23 cellular contexts compared by ENCODE assay signal in the genomic region with DNA sequence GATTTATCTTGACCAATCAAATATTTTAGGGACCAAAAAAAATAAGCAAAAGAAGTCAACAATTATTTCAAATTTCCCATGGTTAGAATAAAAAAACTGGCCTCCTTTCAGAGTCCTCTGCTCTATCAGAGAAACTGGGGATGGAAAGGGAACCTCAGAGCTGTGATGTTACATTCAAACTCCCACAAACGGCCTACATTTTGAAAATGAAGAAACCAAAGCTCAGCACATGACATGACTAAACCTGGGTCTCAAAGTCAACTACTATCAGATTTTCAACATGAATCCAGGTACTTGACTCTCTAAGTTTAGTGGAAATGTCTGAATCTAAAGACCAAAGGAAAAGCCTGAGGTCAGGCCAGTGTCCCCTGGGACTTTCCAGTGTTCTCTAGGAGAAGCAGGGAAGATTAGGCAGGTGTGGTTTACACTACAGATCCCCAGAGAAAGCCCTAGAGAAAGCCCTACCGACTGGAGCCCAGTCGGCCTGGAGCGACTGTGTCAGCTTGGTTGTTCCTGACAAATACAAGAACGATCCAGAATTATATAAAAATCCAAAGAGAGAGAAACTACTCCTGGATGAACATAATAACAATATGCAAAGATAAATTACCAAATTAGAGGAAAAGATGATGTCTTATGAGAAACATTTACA. TPM values are rescaled to one million over a fixed set of nuclear protein-coding genes. Genes with fewer than 3 reads are reported as not detected.
DNase-seq lines count a peak whose midpoint lies in the region; ATAC-seq, FAIRE-seq and TF ChIP-seq lines count a peak whose summit lies in the region.
"Had no signal": no experiment of that assay in that cellular context is flagged by ENCODE, and none has a peak within 500 bp of the region (broad histone marks: within the 10 kb centered on the region; RNA-seq: fewer than 3 reads in every experiment).

No MANE protein-coding gene starts in this region.

- intact Hi-C loops in activated CD4-positive, alpha-beta T cell treated with anti-CD3 and anti-CD28 coated beads, Interleukin-2, amount 10 ng/mL, durations not matched to agents 24 days and 14 days (cut with micrococcal nuclease), result no loop called here

- peaks cover 21% of the 10 kb centered on the region for H3K36me3 Mint-ChIP-seq in activated CD4-positive, alpha-beta T cell treated with anti-CD3 and anti-CD28 coated beads, Interleukin-2, amount 10 ng/mL, durations not matched to agents 24 days and 14 days (ENCODE audit: low read depth)
- H3K36me3 Mint-ChIP-seq in CD8-positive, alpha-beta memory T cell, result peaks cover 0 to 20% (median 6%) of the 10 kb centered on the region in 3 donors
- no peaks in the 10 kb centered on the region for H3K36me3 Mint-ChIP-seq in natural killer cell treated with Interleukin-12 subunit alpha and Interleukin-12 subunit beta and Interleukin-15 and Interleukin-18, amount 100 ng/mL, for 72 hours

- no peaks in the 10 kb centered on the region for H3K36me3 ChIP-seq in CD8-positive, alpha-beta memory T cell (ENCODE audit: insufficient read depth, low read length)
- H3K36me3 ChIP-seq in SJCRH30, result no peaks in the 10 kb centered on the region
- H3K36me3 ChIP-seq: brain microvascular endothelial cell, ovary had no signal

- H3K27ac Mint-ChIP-seq in activated CD4-positive, alpha-beta T cell treated with anti-CD3 and anti-CD28 coated beads, Interleukin-2, amount 10 ng/mL, durations not matched to agents 24 days and 14 days, result peak overlapping the region; percentile 48
- H3K27ac Mint-ChIP-seq in CD8-positive, alpha-beta memory T cell, result peak overlapping the region in 6 of 8 donors; percentile 3 to 55 (median 17)
- peak overlapping the region; percentile 3 to 90 for H3K27ac Mint-ChIP-seq in natural killer cell treated with Interleukin-12 subunit alpha and Interleukin-12 subunit beta and Interleukin-15 and Interleukin-18, amount 100 ng/mL, for 72 hours
- H3K27ac Mint-ChIP-seq: activated CD8-positive, alpha-beta memory T cell treated with anti-CD3 and anti-CD28 coated beads, Interleukin-2, amount 10 ng/mL, durations not matched to agents 7 days and 5 days had no signal

- H3K4me3 Mint-ChIP-seq in activated CD4-positive, alpha-beta T cell treated with anti-CD3 and anti-CD28 coated beads, Interleukin-2, amount 10 ng/mL, durations not matched to agents 24 days and 14 days, result no peak overlapping the region
- peak overlapping the region in 3 of 7 donors; percentile 35 to 63 (median 50) for H3K4me3 Mint-ChIP-seq in CD8-positive, alpha-beta memory T cell
- H3K4me3 Mint-ChIP-seq in natural killer cell treated with Interleukin-12 subunit alpha and Interleukin-12 subunit beta and Interleukin-15 and Interleukin-18, amount 100 ng/mL, for 72 hours, result no peak overlapping the region
- H3K4me3 Mint-ChIP-seq: activated CD8-positive, alpha-beta memory T cell treated with anti-CD3 and anti-CD28 coated beads, Interleukin-2, amount 10 ng/mL, durations not matched to agents 7 days and 5 days had no signal

- no peak for DNase-seq in activated CD4-positive, alpha-beta T cell treated with anti-CD3 and anti-CD28 coated beads, Interleukin-2, amount 10 ng/mL, durations not matched to agents 24 days and 14 days
- DNase-seq in activated CD4-positive, alpha-beta T cell treated with anti-CD3 and anti-CD28 coated beads, Interleukin-2, amount 50 U/mL, for 48 hours, result no peak
- no peak for DNase-seq in CD8-positive, alpha-beta memory T cell
- DNase-seq in SJCRH30 (peak; percentile 27 to 59), GM12892 (ENCODE audit: insufficient read length) (no peak)
- DNase-seq in natural killer cell treated with Interleukin-12 subunit alpha and Interleukin-12 subunit beta and Interleukin-15 and Interleukin-18, amount 100 ng/mL, for 72 hours (ENCODE audit: low spot score), result no peak
- DNase-seq in effector CD4-positive, alpha-beta T cell, result no peak
- DNase-seq: activated CD8-positive, alpha-beta memory T cell treated with anti-CD3 and anti-CD28 coated beads, Interleukin-2, amount 10 ng/mL, durations not matched to agents 7 days and 5 days; activated naive CD4-positive, alpha-beta T cell treated with Interleukin-2 at 50 U/mL for 16 hours; brain microvascular endothelial cell; DMS153; effector memory CD4-positive, alpha-beta T cell; left colon; mucosa of descending colon; NCI-H1105; NCI-H510A; ovary; stimulated activated naive CD4-positive, alpha-beta T cell treated with Interleukin-2 at 50 U/mL for 16 hours; SW 1271 had no signal

- no peak overlapping the region for H3K4me3 ChIP-seq in CD8-positive, alpha-beta memory T cell (ENCODE audit: low read length)
- no peak overlapping the region for H3K4me3 ChIP-seq in SJCRH30
- H3K4me3 ChIP-seq: mucosa of descending colon, ovary had no signal

- ATAC-seq in natural killer cell treated with Interleukin-12 subunit alpha and Interleukin-12 subunit beta and Interleukin-15 and Interleukin-18, amount 100 ng/mL, for 72 hours, result no peak
- no peak for ATAC-seq in HG03039 (IDR thresholded peaks at IDR 0.05; ENCODE audit: unreplicated experiment)
- ATAC-seq: activated CD8-positive, alpha-beta memory T cell treated with anti-CD3 and anti-CD28 coated beads, Interleukin-2, amount 10 ng/mL, durations not matched to agents 7 days and 5 days; left colon; mucosa of descending colon had no signal

- H3K4me1 Mint-ChIP-seq in activated CD4-positive, alpha-beta T cell treated with anti-CD3 and anti-CD28 coated beads, Interleukin-2, amount 10 ng/mL, durations not matched to agents 24 days and 14 days, result peaks cover 24% of the 10 kb centered on the region
- H3K4me1 Mint-ChIP-seq in CD8-positive, alpha-beta memory T cell, result peaks cover 72 to 89% (median 89%) of the 10 kb centered on the region in 3 donors
- peaks cover 53 to 61% of the 10 kb centered on the region in 2 donors for H3K4me1 Mint-ChIP-seq in natural killer cell treated with Interleukin-12 subunit alpha and Interleukin-12 subunit beta and Interleukin-15 and Interleukin-18, amount 100 ng/mL, for 72 hours (ENCODE audit: low read depth in 2 of 2)

- no peaks in the 10 kb centered on the region for H3K27me3 Mint-ChIP-seq in activated CD4-positive, alpha-beta T cell treated with anti-CD3 and anti-CD28 coated beads, Interleukin-2, amount 10 ng/mL, durations not matched to agents 24 days and 14 days
- no peaks in the 10 kb centered on the region for H3K27me3 Mint-ChIP-seq in CD8-positive, alpha-beta memory T cell
- H3K27me3 Mint-ChIP-seq in natural killer cell treated with Interleukin-12 subunit alpha and Interleukin-12 subunit beta and Interleukin-15 and Interleukin-18, amount 100 ng/mL, for 72 hours, result no peaks in the 10 kb centered on the region
- H3K27me3 Mint-ChIP-seq: activated CD8-positive, alpha-beta memory T cell treated with anti-CD3 and anti-CD28 coated beads, Interleukin-2, amount 10 ng/mL, durations not matched to agents 7 days and 5 days had no signal

- H3K27me3 ChIP-seq in CD8-positive, alpha-beta memory T cell (ENCODE audit: insufficient read depth, low read length, poor library complexity, severe bottlenecking), result no peaks in the 10 kb centered on the region
- no peaks in the 10 kb centered on the region for H3K27me3 ChIP-seq in SJCRH30
- H3K27me3 ChIP-seq: brain microvascular endothelial cell, ovary had no signal

- CTCF ChIA-PET in CD8-positive, alpha-beta memory T cell (lab: Charles Lee), result no interaction called here

- POLR2A ChIA-PET in CD8-positive, alpha-beta memory T cell (lab: Charles Lee), result no interaction called here

- no peak for FAIRE-seq in GM12892 (lab: Jason Lieb, UNC)
- FAIRE-seq: RCC 7860, urothelium cell line had no signal

- H3K9me3 Mint-ChIP-seq in activated CD4-positive, alpha-beta T cell treated with anti-CD3 and anti-CD28 coated beads, Interleukin-2, amount 10 ng/mL, durations not matched to agents 24 days and 14 days, result peaks cover 4% of the 10 kb centered on the region
- H3K9me3 Mint-ChIP-seq in CD8-positive, alpha-beta memory T cell, result no peaks in the 10 kb centered on the region
- H3K9me3 Mint-ChIP-seq in natural killer cell treated with Interleukin-12 subunit alpha and Interleukin-12 subunit beta and Interleukin-15 and Interleukin-18, amount 100 ng/mL, for 72 hours, result no peaks in the 10 kb centered on the region

- peaks cover 53% of the 10 kb centered on the region for H3K4me1 ChIP-seq in CD8-positive, alpha-beta memory T cell (ENCODE audit: insufficient read depth, low read length)
- H3K4me1 ChIP-seq in SJCRH30, result peaks cover 5% of the 10 kb centered on the region; the same call in 1 of the 2 replicates

- no peak for TF ChIP-seq POLR2A in GM12892 (IDR thresholded peaks at IDR 0.05; ENCODE audit: low read depth, low read length)

- no peak overlapping the region for H3K27ac ChIP-seq in CD8-positive, alpha-beta memory T cell (ENCODE audit: low read depth, low read length)
- no peak overlapping the region for H3K27ac ChIP-seq in SJCRH30
- H3K27ac ChIP-seq: brain microvascular endothelial cell, HL-60, ovary had no signal

- H3K9me3 ChIP-seq in CD8-positive, alpha-beta memory T cell (ENCODE audit: low read length), result no peaks in the 10 kb centered on the region
- 0 out of 2 replicates have a peak, but pooled peaks cover 2% of the 10 kb centered on the region for H3K9me3 ChIP-seq in SJCRH30 (replicated peaks)
- H3K9me3 ChIP-seq: mucosa of descending colon, ovary had no signal

RNA-seq across cellular contexts. Expression of a gene that starts 24.8 kb away (rescaled TPM):
- total RNA-seq in activated CD4-positive, alpha-beta T cell treated with anti-CD3 and anti-CD28 coated beads, Interleukin-2, amount 10 ng/mL, durations not matched to agents 24 days and 14 days, result 86.5 and 86.6 TPM in 2 replicates
- total RNA-seq in CD8-positive, alpha-beta memory T cell, result 100 to 1,000 TPM; 106 to 108 TPM
- polyA plus RNA-seq in CD8-positive, alpha-beta memory T cell, result 300 TPM
- total RNA-seq in SJCRH30 (2014; rRNA removed; shearing (Covaris generic)), result 60.2 and 60.5 TPM in 2 replicates
- total RNA-seq in natural killer cell treated with Interleukin-12 subunit alpha and Interleukin-12 subunit beta and Interleukin-15 and Interleukin-18, amount 100 ng/mL, for 72 hours, result 100 to 1,000 TPM; 132 to 198 TPM
- 21.8 TPM for polyA plus RNA-seq in GM12892 (2012; ENCODE audit: missing spikeins)

Comparison
In these comparisons a context has a peak if more than half of its experiments do, and no peak if none do; other contexts are left out.
1. DNase-seq: peak in SJCRH30 (2 of 2); none in activated CD4-positive, alpha-beta T cell treated with anti-CD3 and anti-CD28 coated beads, Interleukin-2, amount 10 ng/mL, durations not matched to agents 24 days and 14 days (single experiment), activated CD4-positive, alpha-beta T cell treated with anti-CD3 and anti-CD28 coated beads, Interleukin-2, amount 50 U/mL, for 48 hours (0 of 2), CD8-positive, alpha-beta memory T cell (0 of 5), natural killer cell treated with Interleukin-12 subunit alpha and Interleukin-12 subunit beta and Interleukin-15 and Interleukin-18, amount 100 ng/mL, for 72 hours (single experiment), GM12892 (single experiment) and effector CD4-positive, alpha-beta T cell (single experiment).
2. Peak in every context shown above with its lines, with median percentiles within 50 percentile points of each other: H3K27ac Mint-ChIP-seq.